Comparison of ENCODE assay signal across 8 cellular contexts in genomic region chr19:11558881-11559828, GRCh38. TPM values are rescaled to one million over a fixed set of nuclear protein-coding genes. Genes with fewer than 3 reads are reported as not detected.
DNase-seq lines count a peak whose midpoint lies in the region; ATAC-seq and TF ChIP-seq lines count a peak whose summit lies in the region.

ELOF1 (minus strand) TSS chr19:11559230; CDS start chr19:11554347, 4,883 bp downstream.

- peak within 1 kb of the TSS; percentile 93 for H3K4me3 ChIP-seq in GM06990 (replicated peaks; ENCODE audit: low read depth, low read length)
- H3K4me3 ChIP-seq in testis, result peak within 1 kb of the TSS; percentile 70 to 91

- peak within 1 kb of the TSS; percentile 95 for H3K27ac Mint-ChIP-seq in activated naive CD8-positive, alpha-beta T cell

- no peaks in the 10 kb centered on the region for H3K9me3 Mint-ChIP-seq in activated naive CD8-positive, alpha-beta T cell (ENCODE audit: low read depth)

- WGBS in testis, 2 donors, result 3 to 4% methylated on average over 37 to 56 of the region's 57 CpGs

- ATAC-seq in HG02588 (IDR thresholded peaks at IDR 0.05; ENCODE audit: unreplicated experiment) (peak; percentile 80), omental fat pad (ENCODE audit: low FRiP score) (peak; percentile 98)

- no peak for TF ChIP-seq POLR2A in testis (IDR thresholded peaks at IDR 0.05)

- peaks cover 2% of the 10 kb centered on the region for H3K36me3 Mint-ChIP-seq in activated naive CD8-positive, alpha-beta T cell

- H3K27ac ChIP-seq in testis, result peak within 1 kb of the TSS in 1 of 2 donors; percentile 46

- H3K36me3 ChIP-seq in GM06990 (ENCODE audit: control insufficient read depth, insufficient read depth, low read length) (peaks cover 3% of the 10 kb centered on the region), testis (ENCODE audit: low read depth, missing control alignments) (no peaks in the 10 kb centered on the region)

- H3K4me3 Mint-ChIP-seq in activated naive CD8-positive, alpha-beta T cell, result peak within 1 kb of the TSS; percentile 98

- peak; percentile 97 for DNase-seq in GM06990 (ENCODE audit: extremely low read depth, insufficient read length)
- DNase-seq in NCI-H1105 (lab: John Stamatoyannopoulos, UW), result peak; percentile 98
- DNase-seq in SKM-1 treated with dmso at 0.1 percent for 144 hours (lab: John Stamatoyannopoulos, UW; ENCODE audit: unreplicated experiment), result peak; percentile 95
- peak; percentile 99 for DNase-seq in glomerular visceral epithelial cell (ENCODE audit: extremely low spot score)
- DNase-seq in omental fat pad (ENCODE audit: low spot score), result peak; percentile 83
- DNase-seq in testis, result peak; percentile 99

- peaks cover 39% of the 10 kb centered on the region for H3K4me1 Mint-ChIP-seq in activated naive CD8-positive, alpha-beta T cell (ENCODE audit: low read depth)

- H3K27me3 ChIP-seq in GM06990 (replicated peaks; ENCODE audit: control insufficient read depth, insufficient read depth, low read length), result no peaks in the 10 kb centered on the region
- no peaks in the 10 kb centered on the region for H3K27me3 ChIP-seq in testis

- intact Hi-C loops in testis (cut with DNase I; ENCODE audit: low total_unique reads), result no loop called here

- no peaks in the 10 kb centered on the region for H3K9me3 ChIP-seq in testis

- TF ChIP-seq CTCF in GM06990 (IDR thresholded peaks at IDR 0.05; ENCODE audit: insufficient read depth, low read length, poor library complexity, severe bottlenecking), result peak; percentile 19
- TF ChIP-seq CTCF in omental fat pad (IDR thresholded peaks at IDR 0.05), result no peak
- no peak for TF ChIP-seq CTCF in testis (IDR thresholded peaks at IDR 0.05)

- H3K4me1 ChIP-seq in testis, result peaks cover 18% of the 10 kb centered on the region

- H3K27me3 Mint-ChIP-seq in activated naive CD8-positive, alpha-beta T cell, result no peaks in the 10 kb centered on the region

RNA-seq across cellular contexts. Expression of gene ELOF1, which starts in this region (rescaled TPM):
- total RNA-seq in omental fat pad (10 to 100 TPM; 32.0 to 39.8 (median 33.7) TPM), testis (100 to 1,000 TPM; 131 to 184 TPM)
- polyA plus RNA-seq in testis (ENCODE audit: insufficient read depth, low read depth, low replicate concordance), result 262 TPM
